Comparison of ENCODE assay signal across 14 cellular contexts in the genomic region with DNA sequence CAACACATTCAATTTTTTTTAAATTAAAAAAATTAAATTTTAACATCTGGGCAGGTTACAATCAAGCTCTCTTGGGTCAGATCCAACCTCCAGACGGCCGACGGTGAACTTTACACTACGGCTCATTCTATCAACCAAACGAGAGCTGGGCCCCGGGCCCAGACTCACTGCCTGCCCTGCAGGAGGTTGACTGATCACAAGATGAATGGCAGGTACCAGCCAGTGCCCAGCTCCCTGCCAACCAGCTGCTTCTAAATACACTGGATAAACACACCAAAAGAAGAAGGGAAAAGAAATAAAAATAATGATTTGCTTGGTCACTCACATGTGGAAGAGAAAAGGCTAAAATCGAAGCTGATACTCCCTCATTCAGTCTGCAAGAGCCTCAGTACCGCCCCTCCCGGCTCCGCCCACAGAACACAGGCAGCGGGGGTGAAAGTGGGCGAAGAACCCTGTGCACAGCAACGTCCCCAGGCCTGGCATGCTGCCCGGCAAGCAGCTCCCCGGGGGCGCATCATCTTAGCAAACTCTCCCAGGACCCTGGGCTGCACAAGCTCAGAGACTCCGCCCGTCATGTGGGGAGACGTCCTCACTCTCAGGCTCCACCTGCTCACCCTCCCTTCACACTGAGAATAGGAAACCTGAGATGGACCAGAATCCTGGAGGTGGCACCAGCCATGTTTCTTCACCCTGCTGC.
A peak's percentile ranks its signal among the peaks of the same experiment; 100 is the strongest.
DNase-seq lines count a peak whose midpoint lies in the region; ATAC-seq, FAIRE-seq and TF ChIP-seq lines count a peak whose summit lies in the region.
"Had no signal": no experiment of that assay in that cellular context is flagged by ENCODE, and none has a peak within 500 bp of the region (broad histone marks: within the 10 kb centered on the region; RNA-seq: fewer than 3 reads in every experiment).

No MANE protein-coding gene starts in this region.

- DNase-seq in COR-L47 (lab: John Stamatoyannopoulos, UW) (peak; percentile 95), NCI-H1417 (lab: John Stamatoyannopoulos, UW) (peak; percentile 80 to 88 (median 84)), NCI-H2196 (lab: John Stamatoyannopoulos, UW; ENCODE audit: unreplicated experiment) (peak; percentile 79), head of caudate nucleus (peak in 33 of 42 donors; percentile 8 to 65 (median 34)), NOMO-1 treated with dmso at 0.1 percent for 144 hours (lab: John Stamatoyannopoulos, UW; ENCODE audit: unreplicated experiment) (no peak), SKM-1 treated with dmso at 0.1 percent for 144 hours (lab: John Stamatoyannopoulos, UW; ENCODE audit: unreplicated experiment) (no peak), H54 (ENCODE audit: insufficient read length, low spot score) (no peak)
- DNase-seq: activated CD4-positive, alpha-beta memory T cell treated with anti-CD3 and anti-CD28 coated beads for 36 hours; adrenal gland; cerebellar nuclear complex; foreskin fibroblast; mesendoderm; stimulated activated naive B cell treated with anti-CD40 and anti-IgM and Interleukin-4, amounts not matched to agents 10 μg/mL and 1 μg/mL and 100 μg/mL, for 72 hours had no signal

- TF ChIP-seq POLR2A in H54 (IDR thresholded peaks at IDR 0.05; ENCODE audit: low read depth, low read length), result no peak
- no peak for TF ChIP-seq POLR2A in GM18505 (IDR thresholded peaks at IDR 0.05; ENCODE audit: borderline replicate concordance, extremely low read depth, insufficient read depth, insufficient read length)

- intact Hi-C loops in head of caudate nucleus (cut with DNase I), result no loop called here

- no peak for ATAC-seq in GM18505 (IDR thresholded peaks at IDR 0.05; ENCODE audit: unreplicated experiment)
- ATAC-seq: stimulated activated naive B cell treated with anti-CD40 and anti-IgM and Interleukin-4, amounts not matched to agents 10 μg/mL and 1 μg/mL and 100 μg/mL, for 72 hours had no signal

- no peak for FAIRE-seq in H54 (lab: Jason Lieb, UNC)

Comparison
In these comparisons a context has a peak if more than half of its experiments do, and no peak if none do; other contexts are left out.
1. DNase-seq: peak in COR-L47 (single experiment), NCI-H1417 (3 of 3), NCI-H2196 (single experiment) and head of caudate nucleus (33 of 42); none in NOMO-1 treated with dmso at 0.1 percent for 144 hours (single experiment), SKM-1 treated with dmso at 0.1 percent for 144 hours (single experiment) and H54 (single experiment).